ENCODE assay signal across 21 cellular contexts in genomic region chr3:134214239-134214638, GRCh38. TPM values are rescaled to one million over a fixed set of nuclear protein-coding genes. Genes with fewer than 3 reads are reported as not detected.
DNase-seq lines count a peak whose midpoint lies in the region; ATAC-seq and TF ChIP-seq lines count a peak whose summit lies in the region.
"Had no signal": no experiment of that assay in that cellular context is flagged by ENCODE, and none has a peak within 500 bp of the region (broad histone marks: within the 10 kb centered on the region; RNA-seq: fewer than 3 reads in every experiment).

No MANE protein-coding gene starts in this region.

- no peaks in the 10 kb centered on the region for H3K9me2 ChIP-seq in Loucy (replicated peaks; ENCODE audit: low read depth, low read length)

- no peaks in the 10 kb centered on the region for H3K4me1 ChIP-seq in CD8-positive, alpha-beta T cell (ENCODE audit: insufficient read depth, low read length)
- H3K4me1 ChIP-seq in Loucy (ENCODE audit: insufficient read depth, low read length, poor library complexity, severe bottlenecking) (peaks cover 12% of the 10 kb centered on the region), H9 (ENCODE audit: insufficient read depth, low read length) (no peaks in the 10 kb centered on the region)
- no peaks in the 10 kb centered on the region for H3K4me1 ChIP-seq in naive thymus-derived CD4-positive, alpha-beta T cell (ENCODE audit: control insufficient read depth in 2 of 2, insufficient read depth in 2 of 2, low read length in 2 of 2)
- H3K4me1 ChIP-seq: left lung, SJSA1 had no signal

- H2BK5ac ChIP-seq in H9 (ENCODE audit: insufficient read length, low read length) = no peak overlapping the region

- no CpG with 5 or more reads among the region's 2 CpGs for WGBS in H9 (ENCODE audit: extremely low coverage, insufficient read length, low lambda C conversion rate)

- H3K9me3 ChIP-seq in CD8-positive, alpha-beta T cell (ENCODE audit: low read length) = no peaks in the 10 kb centered on the region
- no peaks in the 10 kb centered on the region for H3K9me3 ChIP-seq in Loucy (ENCODE audit: insufficient read depth, low read depth, low read length)
- no peaks in the 10 kb centered on the region for H3K9me3 ChIP-seq in naive thymus-derived CD4-positive, alpha-beta T cell (ENCODE audit: control insufficient read depth in 2 of 3, low read length in 3 of 3)
- H3K9me3 ChIP-seq in H9 (ENCODE audit: control insufficient read depth, low read depth, low read length) = no peaks in the 10 kb centered on the region
- H3K9me3 ChIP-seq: left lung, SJSA1 had no signal

- DNase-seq in CD8-positive, alpha-beta T cell = no peak
- no peak for DNase-seq in naive thymus-derived CD4-positive, alpha-beta T cell
- DNase-seq in natural killer cell (no peak), NOMO-1 (lab: John Stamatoyannopoulos, UW; ENCODE audit: unreplicated experiment in 2 of 2) (no peak), H9 (no peak), cortex of kidney (lab: John Stamatoyannopoulos, UW) (no peak)
- DNase-seq: activated CD4-positive, alpha-beta memory T cell treated with anti-CD3 and anti-CD28 coated beads for 36 hours; activated T-cell treated with anti-CD3 and anti-CD28 coated beads, Interleukin-2, amount 50 U/mL, for 4 hours; Calu3; KG1; left lung; NCI-H1048; NCI-H1930; NCI-H2227 treated with DMSO at 0.1 percent for 48 hours; small intestine; stimulated activated CD4-positive, alpha-beta T cell treated with anti-CD3 and anti-CD28 coated beads, Interleukin-2, amount 100 ng/mL, for 48 hours had no signal

- H4K8ac ChIP-seq in H9 (replicated peaks; ENCODE audit: insufficient read length, low read depth, low read length) = no peak overlapping the region

- peaks cover 12% of the 10 kb centered on the region for H3K36me3 ChIP-seq in CD8-positive, alpha-beta T cell (ENCODE audit: insufficient read depth, low read length)
- peaks cover 33% of the 10 kb centered on the region; the same call in 1 of the 2 replicates for H3K36me3 ChIP-seq in Loucy (ENCODE audit: insufficient read depth, low read length)
- H3K36me3 ChIP-seq in naive thymus-derived CD4-positive, alpha-beta T cell (ENCODE audit: control insufficient read depth in 2 of 3, insufficient read depth in 3 of 3, low read length in 3 of 3) = peaks cover 0 to 24% (median 4%) of the 10 kb centered on the region in 3 experiments

- H3K56ac ChIP-seq in H9 (ENCODE audit: insufficient read length, low read depth, low read length) = no peak overlapping the region

- H3K4me3 Mint-ChIP-seq in CD8-positive, alpha-beta T cell = no peak overlapping the region
- no peak overlapping the region for H3K4me3 Mint-ChIP-seq in naive thymus-derived CD4-positive, alpha-beta T cell
- H3K4me3 Mint-ChIP-seq in natural killer cell (no peak overlapping the region), H9 (no peak overlapping the region)
- H3K4me3 Mint-ChIP-seq: activated CD4-positive, alpha-beta memory T cell treated with anti-CD3 and anti-CD28 coated beads for 36 hours; activated T-cell treated with anti-CD3 and anti-CD28 coated beads, Interleukin-2, amount 50 U/mL, for 4 hours; T-helper 1 cell treated with Interleukin-12 subunit alpha and Interleukin-12 subunit beta and Interleukin-4 antibody, amounts not matched to agents 30 μg/mL and 1 μg/mL, for 36 hours had no signal

- intact Hi-C loops in CD8-positive, alpha-beta T cell (cut with DNase I, micrococcal nuclease) = loop anchor here in 1 of 2 experiments (5.0 to 10.0 kb wide), 3 partner anchors 83 to 1489 kb away; partner anchors contain the start of gene NPHP3
- intact Hi-C loops in naive thymus-derived CD4-positive, alpha-beta T cell (cut with micrococcal nuclease) = loop anchor here (5.0 kb wide), 3 partner anchors 273 to 397 kb away; partner anchors contain the start of genes ANAPC13 (in 2 of the 2) and CEP63 (in 2 of the 2)
- intact Hi-C loops in natural killer cell (cut with micrococcal nuclease) = loop anchor here (5.0 kb wide), 2 partner anchors 83 to 163 kb away; no protein-coding TSS in a partner anchor

- H3K27me3 Mint-ChIP-seq in CD8-positive, alpha-beta T cell (ENCODE audit: low read depth) = no peaks in the 10 kb centered on the region
- no peaks in the 10 kb centered on the region for H3K27me3 Mint-ChIP-seq in naive thymus-derived CD4-positive, alpha-beta T cell
- H3K27me3 Mint-ChIP-seq in natural killer cell (ENCODE audit: low read depth in 2 of 2) = no peaks in the 10 kb centered on the region
- H3K27me3 Mint-ChIP-seq in H9 (ENCODE audit: low read depth) = no peaks in the 10 kb centered on the region
- H3K27me3 Mint-ChIP-seq: activated CD4-positive, alpha-beta memory T cell treated with anti-CD3 and anti-CD28 coated beads for 36 hours had no signal

- H3F3A ChIP-seq in Loucy (ENCODE audit: low read depth) = no peaks in the 10 kb centered on the region

- H3K79me2 ChIP-seq in Loucy (ENCODE audit: insufficient read depth, low read length) (0 out of 2 replicates have a peak, but pooled peaks cover 3% of the 10 kb centered on the region), H9 (ENCODE audit: insufficient read depth, low read length) (no peaks in the 10 kb centered on the region)

- no peak overlapping the region for H2BK12ac ChIP-seq in H9 (ENCODE audit: insufficient read length, low read depth, low read length)

- H3K4me1 Mint-ChIP-seq in CD8-positive, alpha-beta T cell (ENCODE audit: low read depth) = peaks cover 44% of the 10 kb centered on the region
- peaks cover 7 to 43% (median 32%) of the 10 kb centered on the region in 7 donors for H3K4me1 Mint-ChIP-seq in naive thymus-derived CD4-positive, alpha-beta T cell
- H3K4me1 Mint-ChIP-seq in natural killer cell (peaks cover 43 to 44% of the 10 kb centered on the region in 2 donors), H9 (peaks cover 0 to 5% of the 10 kb centered on the region in 2 experiments; a peak in 2 of 4 replicates)

- no peak for TF ChIP-seq CTCF in CD8-positive, alpha-beta T cell (IDR thresholded peaks at IDR 0.05)
- TF ChIP-seq CTCF in Loucy (conservative IDR thresholded peaks at IDR 0.05; ENCODE audit: low read length) = no peak
- TF ChIP-seq CTCF in natural killer cell (IDR thresholded peaks at IDR 0.05) = no peak
- TF ChIP-seq CTCF in H9 (conservative IDR thresholded peaks at IDR 0.05) = no peak

- peak overlapping the region; percentile 30 for H3K4me2 ChIP-seq in Loucy (ENCODE audit: low read depth, low read length, poor library complexity, severe bottlenecking)
- H3K4me2 ChIP-seq in H9 (ENCODE audit: insufficient read depth, insufficient read length, low read length) = no peak overlapping the region

- H4K5ac ChIP-seq in H9 (ENCODE audit: insufficient read length, low read depth, low read length) = no peak overlapping the region

- H2BK15ac ChIP-seq in H9 (ENCODE audit: low read depth, low read length) = no peak overlapping the region

- no peak overlapping the region for H3K27ac ChIP-seq in CD8-positive, alpha-beta T cell (ENCODE audit: low read depth, low read length)
- no peak overlapping the region for H3K27ac ChIP-seq in naive thymus-derived CD4-positive, alpha-beta T cell (ENCODE audit: low read depth, low read length)
- no peak overlapping the region for H3K27ac ChIP-seq in H9 (ENCODE audit: insufficient read length, low read depth, low read length)
- H3K27ac ChIP-seq: coronary artery, left lung, SJSA1 had no signal

- no peak for ATAC-seq in CD8-positive, alpha-beta T cell
- ATAC-seq in GM18909 (IDR thresholded peaks at IDR 0.05; ENCODE audit: poor library complexity, unreplicated experiment) (peak; percentile 45), natural killer cell (no peak)
- no peak for ATAC-seq in naive thymus-derived CD4-positive, alpha-beta T cell
- ATAC-seq: activated T-cell treated with anti-CD3 and anti-CD28 coated beads, Interleukin-2, amount 50 U/mL, for 4 hours; left lung had no signal

- no peaks in the 10 kb centered on the region for H3K27me3 ChIP-seq in CD8-positive, alpha-beta T cell (ENCODE audit: insufficient read depth, low read length)
- H3K27me3 ChIP-seq in Loucy (ENCODE audit: insufficient read depth, low read length, poor library complexity, severe bottlenecking) (no peaks in the 10 kb centered on the region), H9 (ENCODE audit: insufficient read depth, low read length) (no peaks in the 10 kb centered on the region)
- H3K27me3 ChIP-seq in naive thymus-derived CD4-positive, alpha-beta T cell (ENCODE audit: control insufficient read depth in 2 of 2, insufficient read depth in 2 of 2, low read length in 2 of 2) = no peaks in the 10 kb centered on the region
- H3K27me3 ChIP-seq: left lung, SJSA1 had no signal

- CTCF ChIA-PET in CD8-positive, alpha-beta T cell (lab: Charles Lee) = interaction anchor here (1.0 to 4.6 kb wide), 6 partner anchors 11 to 279 kb away, joined by 3 to 58 read pairs (median 19); no protein-coding TSS in a partner anchor
- CTCF ChIA-PET in naive thymus-derived CD4-positive, alpha-beta T cell (lab: Charles Lee) = interaction anchor here (1.2 to 2.8 kb wide), 5 partner anchors 9 to 262 kb away, joined by 3 to 14 read pairs (median 5); no protein-coding TSS in a partner anchor

- H2AK5ac ChIP-seq in H9 (ENCODE audit: insufficient read length, low read length) = no peak overlapping the region

- no peak overlapping the region for H3K23ac ChIP-seq in H9 (ENCODE audit: insufficient read length, low read depth, low read length)

- no peak overlapping the region for H3K14ac ChIP-seq in H9 (ENCODE audit: insufficient read depth, low read length)

- H3K23me2 ChIP-seq in H9 (ENCODE audit: insufficient read length, low read depth, low read length, poor library complexity, severe bottlenecking) = no peaks in the 10 kb centered on the region

- H3K79me1 ChIP-seq in H9 (ENCODE audit: insufficient read depth, low read depth, low read length, poor library complexity, severe bottlenecking) = peaks cover 3% of the 10 kb centered on the region

- H3K9ac ChIP-seq in Loucy (ENCODE audit: low read depth, low read length, poor library complexity, severe bottlenecking) (no peak overlapping the region), H9 (ENCODE audit: extremely low read depth, insufficient read length, low read length) (no peak overlapping the region)

- POLR2A ChIA-PET in CD8-positive, alpha-beta T cell (lab: Charles Lee) = interaction anchor here (0.7 kb wide), 1 partner anchor 263 kb away, joined by 3 read pairs; no protein-coding TSS in a partner anchor
- POLR2A ChIA-PET in naive thymus-derived CD4-positive, alpha-beta T cell (lab: Charles Lee) = no interaction called here

- peak overlapping the region; percentile 71 for H3K27ac Mint-ChIP-seq in CD8-positive, alpha-beta T cell
- peak overlapping the region in 8 of 9 donors; percentile 0 to 74 (median 25) for H3K27ac Mint-ChIP-seq in naive thymus-derived CD4-positive, alpha-beta T cell
- H3K27ac Mint-ChIP-seq in natural killer cell = no peak overlapping the region
- peak overlapping the region in 1 of 3 experiments; percentile 8; a peak in 2 of 7 replicates for H3K27ac Mint-ChIP-seq in H9
- H3K27ac Mint-ChIP-seq: activated CD4-positive, alpha-beta memory T cell treated with anti-CD3 and anti-CD28 coated beads for 36 hours; T-helper 1 cell treated with Interleukin-12 subunit alpha and Interleukin-12 subunit beta and Interleukin-4 antibody, amounts not matched to agents 30 μg/mL and 1 μg/mL, for 36 hours had no signal

- H3T11ph ChIP-seq in H9 (ENCODE audit: low read length) = no peak overlapping the region

- no peaks in the 10 kb centered on the region for H3K9me3 Mint-ChIP-seq in CD8-positive, alpha-beta T cell
- no peaks in the 10 kb centered on the region for H3K9me3 Mint-ChIP-seq in naive thymus-derived CD4-positive, alpha-beta T cell
- H3K9me3 Mint-ChIP-seq in natural killer cell (no peaks in the 10 kb centered on the region), H9 (no peaks in the 10 kb centered on the region; a peak in 1 of 5 replicates)
- H3K9me3 Mint-ChIP-seq: activated CD4-positive, alpha-beta memory T cell treated with anti-CD3 and anti-CD28 coated beads for 36 hours; activated T-cell treated with anti-CD3 and anti-CD28 coated beads, Interleukin-2, amount 50 U/mL, for 4 hours; T-helper 1 cell treated with Interleukin-12 subunit alpha and Interleukin-12 subunit beta and Interleukin-4 antibody, amounts not matched to agents 30 μg/mL and 1 μg/mL, for 36 hours had no signal

- H2BK120ac ChIP-seq in H9 (ENCODE audit: low read depth, low read length, poor library complexity, severe bottlenecking) = no peak overlapping the region

- H3K36me3 Mint-ChIP-seq in CD8-positive, alpha-beta T cell = peaks cover 44% of the 10 kb centered on the region
- peaks cover 2 to 20% (median 7%) of the 10 kb centered on the region in 5 donors for H3K36me3 Mint-ChIP-seq in naive thymus-derived CD4-positive, alpha-beta T cell
- H3K36me3 Mint-ChIP-seq in natural killer cell = peaks cover 7% of the 10 kb centered on the region
- H3K36me3 Mint-ChIP-seq in H9 (ENCODE audit: insufficient read depth in 1 of 3, low read depth in 3 of 3) = peaks cover 8 to 12% (median 12%) of the 10 kb centered on the region in 3 experiments; a peak in 6 of 7 replicates

- H3K18ac ChIP-seq in H9 (ENCODE audit: insufficient read length, low read depth, low read length) = no peak overlapping the region

- H4K20me1 ChIP-seq in Loucy (ENCODE audit: insufficient read depth, low read length, poor library complexity, severe bottlenecking) (peaks cover 8% of the 10 kb centered on the region), H9 (ENCODE audit: control insufficient read depth, insufficient read depth, insufficient read length) (no peaks in the 10 kb centered on the region)

- H3K4ac ChIP-seq in H9 (ENCODE audit: low read depth, low read length) = no peak overlapping the region

- no peak overlapping the region for H2BK20ac ChIP-seq in H9 (ENCODE audit: low read depth, low read length, poor library complexity, severe bottlenecking)

- H3K4me3 ChIP-seq in CD8-positive, alpha-beta T cell (ENCODE audit: low read depth, low read length) = no peak overlapping the region
- no peak overlapping the region for H3K4me3 ChIP-seq in Loucy (ENCODE audit: low read length, poor library complexity, severe bottlenecking)
- no peak overlapping the region for H3K4me3 ChIP-seq in naive thymus-derived CD4-positive, alpha-beta T cell (ENCODE audit: low read length)
- H3K4me3 ChIP-seq: coronary artery, left lung, SJSA1 had no signal

- H2AFZ ChIP-seq in Loucy (ENCODE audit: low read length) = no peak overlapping the region
- no peak overlapping the region for H2AFZ ChIP-seq in H9 (ENCODE audit: low read length)

- H4K91ac ChIP-seq in H9 (ENCODE audit: insufficient read length, low read depth, low read length) = no peak overlapping the region

RNA-seq across cellular contexts. Expression of gene RYK, which starts 36.4 kb away (rescaled TPM):
- total RNA-seq in CD8-positive, alpha-beta T cell = 10 to 100 TPM; 63.6 to 64.7 TPM
- total RNA-seq in naive thymus-derived CD4-positive, alpha-beta T cell = 10 to 100 TPM; 10.7 to 53.5 (median 50.5) TPM
- 10 to 100 TPM in 1 of 2 donors, 1 to 10 TPM in 1; 6.9 to 10.5 TPM for polyA plus RNA-seq in naive thymus-derived CD4-positive, alpha-beta T cell
- total RNA-seq in natural killer cell (10 to 100 TPM; 56.7 to 69.5 (median 56.8) TPM), H9 (2021) (57.7 and 60.6 TPM in 2 replicates)

Comparison
In these comparisons a context has a peak if more than half of its experiments do, and no peak if none do; other contexts are left out.
1. H3K27ac Mint-ChIP-seq: peak in CD8-positive, alpha-beta T cell (single experiment) and naive thymus-derived CD4-positive, alpha-beta T cell (8 of 9); none in natural killer cell (0 of 2).